Comparison of ENCODE assay signal across 8 cellular contexts in the genomic region with DNA sequence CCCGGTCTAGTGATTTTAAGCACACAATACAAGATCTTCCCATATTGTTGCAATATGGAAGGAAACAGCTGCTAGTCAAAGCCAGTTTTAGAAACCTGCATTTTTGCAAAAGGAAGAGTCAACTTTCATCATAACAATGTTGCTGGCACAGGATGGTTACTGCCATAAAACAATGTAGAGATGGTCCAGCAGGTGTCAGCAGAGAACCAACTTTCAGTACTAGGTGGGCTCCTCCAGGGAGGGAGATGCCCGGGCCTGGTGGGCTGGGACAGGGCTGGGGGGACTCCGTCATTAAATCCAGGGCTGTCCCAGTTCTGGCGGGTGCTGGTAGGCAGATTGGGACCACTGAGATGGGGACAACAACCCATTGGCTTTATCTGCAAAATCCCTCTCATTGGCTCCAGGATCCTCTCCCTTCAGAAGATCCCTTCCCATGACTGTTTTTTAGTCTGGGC. TPM values are rescaled to one million over a fixed set of nuclear protein-coding genes. Genes with fewer than 3 reads are reported as not detected.
DNase-seq lines count a peak whose midpoint lies in the region; ATAC-seq, FAIRE-seq and TF ChIP-seq lines count a peak whose summit lies in the region.

No MANE protein-coding gene starts in this region.

- no peak for TF ChIP-seq EP300 in A549 (IDR thresholded peaks at IDR 0.05)
- no peak for TF ChIP-seq EP300 in sigmoid colon (IDR thresholded peaks at IDR 0.05)

- no peak overlapping the region for H3K4me3 ChIP-seq in A549
- no peak overlapping the region for H3K4me3 ChIP-seq in GM12865 (ENCODE audit: low read depth, low read length)
- no peak overlapping the region for H3K4me3 ChIP-seq in MG63
- H3K4me3 ChIP-seq in cardiac muscle cell: no peak overlapping the region
- H3K4me3 ChIP-seq in sigmoid colon: no peak overlapping the region

- H3K4me1 ChIP-seq in A549: peaks cover 26% of the 10 kb centered on the region; the same call in 2 of the 3 replicates
- H3K4me1 ChIP-seq in cardiac muscle cell (ENCODE audit: low read depth): no peaks in the 10 kb centered on the region
- H3K4me1 ChIP-seq in sigmoid colon: peaks cover 0 to 65% (median 51%) of the 10 kb centered on the region in 4 donors

- FAIRE-seq in A549 (lab: Jason Lieb, UNC): no peak

- H3K27me3 ChIP-seq in MG63 (no peaks in the 10 kb centered on the region), cardiac muscle cell (peaks cover 47% of the 10 kb centered on the region), sigmoid colon (no peaks in the 10 kb centered on the region)

- H3K36me3 ChIP-seq in MG63 (0 out of 2 replicates have a peak, but pooled peaks cover 3% of the 10 kb centered on the region), cardiac muscle cell (no peaks in the 10 kb centered on the region), sigmoid colon (no peaks in the 10 kb centered on the region)

- 0% methylated on average over 4 of the region's 4 CpGs for WGBS in A549 (ENCODE audit: missing lambda C conversion rate)
- 11 to 15% methylated on average over 4 of the region's 4 CpGs for WGBS in sigmoid colon, 2 donors

- H3K9me3 ChIP-seq in A549 (no peaks in the 10 kb centered on the region), MG63 (no peaks in the 10 kb centered on the region), cardiac muscle cell (ENCODE audit: low read depth) (no peaks in the 10 kb centered on the region), sigmoid colon (no peaks in the 10 kb centered on the region)

- DNase-seq in A549 (ENCODE audit: low read depth in 1 of 2, low spot score in 1 of 2) (peak; percentile 34 to 53), GM12865 (ENCODE audit: low read depth) (peak; percentile 46), MG63 (peak; percentile 26), cardiac muscle cell (ENCODE audit: low read depth in 1 of 2, low spot score in 1 of 2) (peak; percentile 70), sigmoid colon (no peak), DMS79 treated with DMSO at 0.1 percent for 48 hours (lab: John Stamatoyannopoulos, UW) (no peak)
- no peak for DNase-seq in stimulated activated naive CD4-positive, alpha-beta T cell treated with Interleukin-2 at 50 U/mL for 16 hours (lab: John Stamatoyannopoulos, UW)

- peak overlapping the region in 1 of 2 experiments; percentile 26; a peak in 2 of 6 replicates for H3K27ac ChIP-seq in A549
- no peak overlapping the region; the same call in 1 of the 2 replicates for H3K27ac ChIP-seq in VCaP
- no peak overlapping the region for H3K27ac ChIP-seq in cardiac muscle cell
- peak overlapping the region in 3 of 4 donors; percentile 95 to 100 (median 99) for H3K27ac ChIP-seq in sigmoid colon

- H3K4me2 ChIP-seq in A549: no peak overlapping the region

- intact Hi-C loops in sigmoid colon (cut with DNase I): loop anchor here (1.0 to 2.0 kb wide), 2 partner anchors 329 to 562 kb away; no protein-coding TSS in a partner anchor

- TF ChIP-seq POLR2A in A549 (IDR thresholded peaks at IDR 0.05; ENCODE audit: low read length) (no peak), sigmoid colon (IDR thresholded peaks at IDR 0.05) (no peak)

- TF ChIP-seq CTCF in A549 (IDR thresholded peaks at IDR 0.05): peak; percentile 89
- TF ChIP-seq CTCF in GM12865 (IDR thresholded peaks at IDR 0.05; ENCODE audit: insufficient read depth, low read depth, low read length, missing control alignments): peak; percentile 64
- TF ChIP-seq CTCF in VCaP (conservative IDR thresholded peaks at IDR 0.05): peak; percentile 74
- TF ChIP-seq CTCF in cardiac muscle cell (IDR thresholded peaks at IDR 0.05; ENCODE audit: low read depth, low read length): peak; percentile 72
- TF ChIP-seq CTCF in sigmoid colon (IDR thresholded peaks at IDR 0.05): peak; percentile 63 to 76 (median 68)

- CTCF ChIA-PET in A549 (lab: Yijun Ruan, JAX): interaction anchor here (0.6 to 5.1 kb wide), 22 partner anchors 10 to 1771 kb away, joined by 3 to 47 read pairs (median 4); no protein-coding TSS in a partner anchor

- POLR2A ChIA-PET in A549 (lab: Yijun Ruan, JAX): no interaction called here

- TF ChIP-seq RAD21 in A549 (conservative IDR thresholded peaks at IDR 0.05 in 1 of 2, IDR thresholded peaks at IDR 0.05 in 1 of 2): peak; percentile 85 to 96

- ATAC-seq in A549: peak; percentile 64 to 65; a peak in 4 of 6 replicates

TF ChIP-seq in A549, 52 proteins besides CTCF, POLR2A, EP300 and RAD21:
- TF ChIP-seq SMC3 (IDR thresholded peaks at IDR 0.05) (peak; percentile 95), GATA3 (IDR thresholded peaks at IDR 0.05; ENCODE audit: borderline replicate concordance) (no peak)

RNA-seq across cellular contexts. Expression of gene HLX, which starts 5.0 kb away (rescaled TPM):
- 0.70 and 0.86 TPM in 2 replicates for polyA plus RNA-seq in A549 (2011; rRNA removed)
- 1.4 and 1.6 TPM in 2 replicates for polyA plus RNA-seq in A549 (2012; cell fraction: cytosol; rRNA removed)
- 2.8 and 2.9 TPM in 2 replicates for polyA plus RNA-seq in A549 (2012; cell fraction: nucleus; rRNA removed)
- 4.8 to 5.6 TPM (median 4.9 TPM) in 3 replicates for polyA plus RNA-seq in A549 (2017; fragmentation: RNase III; extraction: RNeasy Plus Mini Kit Qiagen cat#74134 plus additional on column Dnase treatment)
- 0.73 and 0.79 TPM in 2 replicates for polyA minus RNA-seq in A549 (2011; rRNA and poly(A)+ RNA removed)
- total RNA-seq in MG63 (2014; rRNA removed; shearing (Covaris generic); ENCODE audit: low replicate concordance): 2.0 and 5.6 TPM in 2 replicates
- 1.3 and 4.5 TPM in 2 replicates for total RNA-seq in cardiac muscle cell
- 0.15 and 2.1 TPM in 2 replicates for polyA plus RNA-seq in cardiac muscle cell
- 10 to 100 TPM; 28.2 to 53.5 (median 37.8) TPM for total RNA-seq in sigmoid colon
- 10 to 100 TPM in 1 of 3 donors, 1 to 10 TPM in 1, under 1 TPM in 1; 0.92 to 10.7 (median 9.0) TPM for polyA plus RNA-seq in sigmoid colon

Comparison
In these comparisons a context has a peak if more than half of its experiments do, and no peak if none do; other contexts are left out.
1. DNase-seq: peak in A549 (2 of 2), GM12865 (single experiment), MG63 (single experiment) and cardiac muscle cell (2 of 2); none in sigmoid colon (single experiment), DMS79 treated with DMSO at 0.1 percent for 48 hours (single experiment) and stimulated activated naive CD4-positive, alpha-beta T cell treated with Interleukin-2 at 50 U/mL for 16 hours (single experiment).
2. H3K27ac ChIP-seq: peak in sigmoid colon (3 of 4); none in VCaP (single experiment) and cardiac muscle cell (single experiment).
3. Peak in every context shown above with its lines, with median percentiles within 50 percentile points of each other: CTCF ChIP-seq.